In the genomic region with DNA sequence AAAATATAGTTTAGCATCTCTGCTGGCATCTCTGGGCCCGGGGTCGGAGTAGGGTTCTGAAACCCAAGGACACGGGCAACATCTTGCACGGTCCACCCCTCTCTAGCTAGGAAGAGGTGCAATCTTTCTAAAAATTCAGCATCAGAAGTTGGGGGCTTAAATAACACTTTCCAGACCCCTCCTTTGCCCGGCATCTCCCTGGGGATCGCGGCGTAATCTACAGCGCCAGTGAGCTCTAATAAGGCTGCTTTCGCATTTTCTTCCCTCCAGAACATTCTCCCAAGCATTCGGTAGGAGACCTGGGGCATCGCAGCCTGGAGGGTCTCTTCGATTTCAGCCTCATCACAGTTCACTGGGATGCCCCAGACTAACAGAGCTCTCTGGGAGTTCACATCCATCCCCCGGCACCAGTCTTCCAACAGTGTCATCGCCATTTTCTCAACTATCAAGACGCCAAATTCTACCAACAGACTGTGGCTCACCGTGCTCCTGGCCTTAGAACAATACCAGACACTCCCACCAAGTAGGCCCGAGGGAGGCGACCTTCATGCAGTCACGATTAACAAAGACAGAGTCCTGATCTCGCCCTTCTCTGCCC, we compare ENCODE assay signal across 8 cellular contexts. TPM values are rescaled to one million over a fixed set of nuclear protein-coding genes. Genes with fewer than 3 reads are reported as not detected.
DNase-seq lines count a peak whose midpoint lies in the region; ATAC-seq and TF ChIP-seq lines count a peak whose summit lies in the region.

No MANE protein-coding gene starts in this region.

- peaks cover 34 to 40% of the 10 kb centered on the region in 2 experiments for H3K4me1 Mint-ChIP-seq in H9
- peaks cover 35% of the 10 kb centered on the region for H3K4me1 Mint-ChIP-seq in activated naive CD8-positive, alpha-beta T cell (ENCODE audit: low read depth)

- H3K4me1 ChIP-seq in ACC112 (ENCODE audit: control insufficient read depth, insufficient read depth, low read length, unreplicated experiment) (peaks cover 7% of the 10 kb centered on the region), H9 (ENCODE audit: insufficient read depth, low read length) (no peaks in the 10 kb centered on the region), stomach smooth muscle (ENCODE audit: control insufficient read depth, insufficient read depth, low read length) (peaks cover 44% of the 10 kb centered on the region)

- H3K9ac ChIP-seq in H9 (ENCODE audit: extremely low read depth, insufficient read length, low read length): peak overlapping the region; percentile 92
- H3K9ac ChIP-seq in stomach smooth muscle (ENCODE audit: low read length in 2 of 2): peak overlapping the region; percentile 78 to 89

- WGBS in H9 (ENCODE audit: extremely low coverage, insufficient read length, low lambda C conversion rate): no CpG with 5 or more reads among the region's 21 CpGs

- H3K4ac ChIP-seq in H9 (ENCODE audit: low read depth, low read length): no peak overlapping the region

- H2BK120ac ChIP-seq in H9 (ENCODE audit: low read depth, low read length, poor library complexity, severe bottlenecking): no peak overlapping the region

- DNase-seq in H9 (no peak), iris pigment epithelial cell (ENCODE audit: low read depth) (peak; percentile 34), NCI-H1417 (lab: John Stamatoyannopoulos, UW) (no peak), mesenteric fat pad (ENCODE audit: low spot score) (no peak)

- no peak overlapping the region for H3K56ac ChIP-seq in H9 (ENCODE audit: insufficient read length, low read depth, low read length)

- H3T11ph ChIP-seq in H9 (ENCODE audit: low read length): no peak overlapping the region

- H3K14ac ChIP-seq in H9 (ENCODE audit: insufficient read depth, low read length): peak overlapping the region; percentile 98

- H4K91ac ChIP-seq in H9 (ENCODE audit: insufficient read length, low read depth, low read length): no peak overlapping the region

- peaks cover 5% of the 10 kb centered on the region for H3K27me3 Mint-ChIP-seq in H9 (ENCODE audit: low read depth)
- H3K27me3 Mint-ChIP-seq in activated naive CD8-positive, alpha-beta T cell: no peaks in the 10 kb centered on the region

- no peak overlapping the region for H2BK20ac ChIP-seq in H9 (ENCODE audit: low read depth, low read length, poor library complexity, severe bottlenecking)

- H3K9me3 ChIP-seq in H9 (ENCODE audit: control insufficient read depth, low read depth, low read length) (no peaks in the 10 kb centered on the region), stomach smooth muscle (ENCODE audit: control insufficient read depth in 2 of 2, low read length in 2 of 2) (no peaks in the 10 kb centered on the region)

- H3K36me3 Mint-ChIP-seq in H9 (ENCODE audit: insufficient read depth in 1 of 3, low read depth in 3 of 3): peaks cover 3 to 11% (median 11%) of the 10 kb centered on the region in 3 experiments
- no peaks in the 10 kb centered on the region for H3K36me3 Mint-ChIP-seq in activated naive CD8-positive, alpha-beta T cell

- H3K79me2 ChIP-seq in ACC112 (ENCODE audit: control insufficient read depth, insufficient read depth, low read length, unreplicated experiment) (peaks cover 38% of the 10 kb centered on the region), H9 (ENCODE audit: insufficient read depth, low read length) (peaks cover 9% of the 10 kb centered on the region; the same call in 1 of the 2 replicates)

- H3K4me3 ChIP-seq in ACC112 (ENCODE audit: low read depth, low read length): peak overlapping the region; percentile 93
- H3K4me3 ChIP-seq in stomach smooth muscle (ENCODE audit: low read length in 2 of 2): peak overlapping the region; percentile 92 to 96

- no peak overlapping the region for H2BK15ac ChIP-seq in H9 (ENCODE audit: low read depth, low read length)

- peaks cover 2% of the 10 kb centered on the region for H4K20me1 ChIP-seq in H9 (ENCODE audit: control insufficient read depth, insufficient read depth, insufficient read length)

- no peak overlapping the region for H2BK5ac ChIP-seq in H9 (ENCODE audit: insufficient read length, low read length)

- H2BK12ac ChIP-seq in H9 (ENCODE audit: insufficient read length, low read depth, low read length): no peak overlapping the region

- ATAC-seq in GM21786 (IDR thresholded peaks at IDR 0.05; ENCODE audit: unreplicated experiment): no peak

- no peaks in the 10 kb centered on the region for H3K27me3 ChIP-seq in ACC112 (ENCODE audit: insufficient read depth, low read length)
- no peaks in the 10 kb centered on the region for H3K27me3 ChIP-seq in H9 (ENCODE audit: insufficient read depth, low read length)
- no peaks in the 10 kb centered on the region for H3K27me3 ChIP-seq in stomach smooth muscle (ENCODE audit: control insufficient read depth in 1 of 2, insufficient read depth in 2 of 2, low read length in 2 of 2)

- peak overlapping the region; percentile 88 for H3K4me2 ChIP-seq in H9 (ENCODE audit: insufficient read depth, insufficient read length, low read length)

- peak overlapping the region; percentile 91 for H4K5ac ChIP-seq in H9 (ENCODE audit: insufficient read length, low read depth, low read length)

- H3K9me3 Mint-ChIP-seq in H9: no peaks in the 10 kb centered on the region; a peak in 1 of 5 replicates
- no peaks in the 10 kb centered on the region for H3K9me3 Mint-ChIP-seq in activated naive CD8-positive, alpha-beta T cell (ENCODE audit: low read depth)

- peak overlapping the region; percentile 77 for H3K27ac ChIP-seq in ACC112 (ENCODE audit: low read depth, low read length)
- H3K27ac ChIP-seq in H9 (ENCODE audit: insufficient read length, low read depth, low read length): no peak overlapping the region
- H3K27ac ChIP-seq in stomach smooth muscle (ENCODE audit: low read length): peak overlapping the region; percentile 80

- H3K27ac Mint-ChIP-seq in H9: peak overlapping the region; percentile 46 to 96 (median 91); a peak in 6 of 7 replicates
- H3K27ac Mint-ChIP-seq in activated naive CD8-positive, alpha-beta T cell: peak overlapping the region; percentile 94

- H4K8ac ChIP-seq in H9 (replicated peaks; ENCODE audit: insufficient read length, low read depth, low read length): peak overlapping the region; percentile 71

- H2AFZ ChIP-seq in ACC112 (ENCODE audit: low read length, unreplicated experiment) (peak overlapping the region; percentile 79), H9 (ENCODE audit: low read length) (no peak overlapping the region)

- H3K18ac ChIP-seq in H9 (ENCODE audit: insufficient read length, low read depth, low read length): peak overlapping the region; percentile 89

- H3K36me3 ChIP-seq in ACC112 (ENCODE audit: insufficient read depth, low read length): no peaks in the 10 kb centered on the region; the same call in 1 of the 2 replicates
- peaks cover 6 to 9% of the 10 kb centered on the region in 2 donors for H3K36me3 ChIP-seq in stomach smooth muscle (ENCODE audit: control insufficient read depth in 2 of 2, insufficient read depth in 2 of 2, low read length in 2 of 2)

- no peak overlapping the region for H2AK5ac ChIP-seq in H9 (ENCODE audit: insufficient read length, low read length)

- peak overlapping the region; percentile 81 to 94 for H3K4me3 Mint-ChIP-seq in H9
- H3K4me3 Mint-ChIP-seq in activated naive CD8-positive, alpha-beta T cell: peak overlapping the region; percentile 95

- H3K79me1 ChIP-seq in H9 (ENCODE audit: insufficient read depth, low read depth, low read length, poor library complexity, severe bottlenecking): no peaks in the 10 kb centered on the region

- no peak overlapping the region for H3K23ac ChIP-seq in H9 (ENCODE audit: insufficient read length, low read depth, low read length)

- peaks cover 24% of the 10 kb centered on the region for H3K23me2 ChIP-seq in H9 (ENCODE audit: insufficient read length, low read depth, low read length, poor library complexity, severe bottlenecking)

- no peak for TF ChIP-seq CTCF in H9 (conservative IDR thresholded peaks at IDR 0.05)

RNA-seq across cellular contexts. Expression of gene PNMA1, which starts 0.9 kb away (rescaled TPM):
- total RNA-seq in H9 (2021): 56.1 and 58.0 TPM in 2 replicates
- total RNA-seq in mesenteric fat pad: 49.3 TPM
